Comparison of ENCODE assay signal across 16 cellular contexts in the genomic region with DNA sequence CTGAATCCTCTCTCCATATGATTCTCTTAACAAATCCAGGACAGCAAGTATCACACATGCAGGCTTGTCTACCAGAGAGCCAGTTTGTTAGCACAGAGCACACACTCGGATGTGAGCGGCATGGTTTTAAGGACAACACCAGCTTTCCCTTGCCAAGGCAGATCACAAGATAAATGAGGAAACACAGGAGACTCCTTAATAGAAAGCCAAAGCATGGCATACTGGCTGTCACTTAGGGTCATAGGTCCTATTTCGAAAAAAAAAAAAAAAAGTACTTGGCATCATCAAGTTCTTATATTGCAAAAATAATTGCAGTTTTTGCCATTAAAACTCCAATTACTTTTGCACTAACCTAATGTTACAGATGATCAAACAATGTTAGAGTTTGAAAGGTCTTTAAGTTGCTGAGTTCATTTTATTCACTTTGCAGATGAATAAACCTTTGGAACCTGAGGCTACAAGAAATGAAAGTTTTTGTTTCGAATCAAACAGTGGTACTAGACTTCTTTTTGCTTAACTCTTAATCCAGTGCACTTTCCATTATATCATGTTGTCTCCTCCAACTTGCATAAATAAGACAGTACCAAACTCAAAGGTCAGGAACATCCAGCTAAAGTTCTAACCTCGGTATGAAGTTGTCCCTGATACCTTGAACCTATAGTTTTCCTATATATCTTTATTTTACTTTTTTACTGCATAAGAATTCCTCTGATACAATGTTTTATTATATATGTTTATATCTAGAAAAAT.
DNase-seq lines count a peak whose midpoint lies in the region; ATAC-seq, FAIRE-seq and TF ChIP-seq lines count a peak whose summit lies in the region.
"Had no signal": no experiment of that assay in that cellular context is flagged by ENCODE, and none has a peak within 500 bp of the region (broad histone marks: within the 10 kb centered on the region; RNA-seq: fewer than 3 reads in every experiment).

No MANE protein-coding gene starts in this region.

- peak overlapping the region; percentile 49 for H3K4me2 ChIP-seq in astrocyte (ENCODE audit: low read length)

- no peak overlapping the region for H3K4me3 Mint-ChIP-seq in astrocyte (ENCODE audit: unreplicated experiment)
- H3K4me3 Mint-ChIP-seq in CD4-positive, alpha-beta memory T cell, result no peak overlapping the region
- H3K4me3 Mint-ChIP-seq: activated CD8-positive, alpha-beta memory T cell treated with anti-CD3 and anti-CD28 coated beads, Interleukin-2, amount 10 ng/mL, durations not matched to agents 7 days and 5 days; activated naive CD8-positive, alpha-beta T cell treated with anti-CD3 and anti-CD28 coated beads for 36 hours; CD14-positive monocyte; stimulated activated memory B cell treated with anti-CD40 and anti-IgM and Interleukin-4, amounts not matched to agents 10 μg/mL and 1 μg/mL and 100 μg/mL, for 72 hours had no signal

- peaks cover 3% of the 10 kb centered on the region for H3K36me3 Mint-ChIP-seq in astrocyte (ENCODE audit: low read depth, unreplicated experiment)
- no peaks in the 10 kb centered on the region for H3K36me3 Mint-ChIP-seq in CD4-positive, alpha-beta memory T cell
- H3K36me3 Mint-ChIP-seq: activated CD8-positive, alpha-beta memory T cell treated with anti-CD3 and anti-CD28 coated beads, Interleukin-2, amount 10 ng/mL, durations not matched to agents 7 days and 5 days; activated naive CD8-positive, alpha-beta T cell treated with anti-CD3 and anti-CD28 coated beads for 36 hours; CD14-positive monocyte; stimulated activated memory B cell treated with anti-CD40 and anti-IgM and Interleukin-4, amounts not matched to agents 10 μg/mL and 1 μg/mL and 100 μg/mL, for 72 hours had no signal

- H3K27me3 ChIP-seq in astrocyte (ENCODE audit: insufficient read depth, low read length) (no peaks in the 10 kb centered on the region), gastrocnemius medialis (no peaks in the 10 kb centered on the region)
- no peaks in the 10 kb centered on the region for H3K27me3 ChIP-seq in CD4-positive, alpha-beta memory T cell (ENCODE audit: insufficient read depth, low read length)
- H3K27me3 ChIP-seq: foreskin keratinocyte had no signal

- peak overlapping the region; percentile 32 for H3K9ac ChIP-seq in astrocyte (ENCODE audit: low read length)

- H3K27ac Mint-ChIP-seq in astrocyte (ENCODE audit: unreplicated experiment), result peak overlapping the region; percentile 84
- H3K27ac Mint-ChIP-seq in CD4-positive, alpha-beta memory T cell, result no peak overlapping the region
- H3K27ac Mint-ChIP-seq: activated CD8-positive, alpha-beta memory T cell treated with anti-CD3 and anti-CD28 coated beads, Interleukin-2, amount 10 ng/mL, durations not matched to agents 7 days and 5 days; activated naive CD8-positive, alpha-beta T cell treated with anti-CD3 and anti-CD28 coated beads for 36 hours; CD14-positive monocyte; stimulated activated memory B cell treated with anti-CD40 and anti-IgM and Interleukin-4, amounts not matched to agents 10 μg/mL and 1 μg/mL and 100 μg/mL, for 72 hours had no signal

- no peak for TF ChIP-seq POLR2A in gastrocnemius medialis (IDR thresholded peaks at IDR 0.05)

- no peaks in the 10 kb centered on the region for H3K9me3 Mint-ChIP-seq in astrocyte (ENCODE audit: unreplicated experiment)
- peaks cover 0 to 8% (median 2%) of the 10 kb centered on the region in 8 donors for H3K9me3 Mint-ChIP-seq in CD4-positive, alpha-beta memory T cell
- H3K9me3 Mint-ChIP-seq: activated naive CD8-positive, alpha-beta T cell treated with anti-CD3 and anti-CD28 coated beads for 36 hours; CD14-positive monocyte; stimulated activated memory B cell treated with anti-CD40 and anti-IgM and Interleukin-4, amounts not matched to agents 10 μg/mL and 1 μg/mL and 100 μg/mL, for 72 hours had no signal

- H3K27me3 Mint-ChIP-seq in astrocyte (ENCODE audit: low read depth, unreplicated experiment), result no peaks in the 10 kb centered on the region
- no peaks in the 10 kb centered on the region for H3K27me3 Mint-ChIP-seq in CD4-positive, alpha-beta memory T cell
- H3K27me3 Mint-ChIP-seq: activated CD8-positive, alpha-beta memory T cell treated with anti-CD3 and anti-CD28 coated beads, Interleukin-2, amount 10 ng/mL, durations not matched to agents 7 days and 5 days; activated naive CD8-positive, alpha-beta T cell treated with anti-CD3 and anti-CD28 coated beads for 36 hours; stimulated activated memory B cell treated with anti-CD40 and anti-IgM and Interleukin-4, amounts not matched to agents 10 μg/mL and 1 μg/mL and 100 μg/mL, for 72 hours had no signal

- peaks cover 51% of the 10 kb centered on the region for H3K4me1 Mint-ChIP-seq in astrocyte (ENCODE audit: low read depth, unreplicated experiment)
- H3K4me1 Mint-ChIP-seq in CD4-positive, alpha-beta memory T cell, result no peaks in the 10 kb centered on the region
- H3K4me1 Mint-ChIP-seq: activated CD8-positive, alpha-beta memory T cell treated with anti-CD3 and anti-CD28 coated beads, Interleukin-2, amount 10 ng/mL, durations not matched to agents 7 days and 5 days; activated naive CD8-positive, alpha-beta T cell treated with anti-CD3 and anti-CD28 coated beads for 36 hours; CD14-positive monocyte; stimulated activated memory B cell treated with anti-CD40 and anti-IgM and Interleukin-4, amounts not matched to agents 10 μg/mL and 1 μg/mL and 100 μg/mL, for 72 hours had no signal

- H3K36me3 ChIP-seq in astrocyte (ENCODE audit: insufficient read depth, low read length) (peaks cover 14% of the 10 kb centered on the region), gastrocnemius medialis (peaks cover 0 to 33% of the 10 kb centered on the region in 2 donors)
- H3K36me3 ChIP-seq in CD4-positive, alpha-beta memory T cell (ENCODE audit: insufficient read depth, low read length), result no peaks in the 10 kb centered on the region

- POLR2A ChIA-PET in CD4-positive, alpha-beta memory T cell (lab: Charles Lee; ENCODE audit: partially characterized antibody), result no interaction called here

- H3K4me3 ChIP-seq in LNCaP clone FGC (ENCODE audit: low read depth, low read length), result peak overlapping the region; percentile 34
- no peak overlapping the region for H3K4me3 ChIP-seq in astrocyte (ENCODE audit: insufficient read depth, low read depth, low read length)
- no peak overlapping the region for H3K4me3 ChIP-seq in gastrocnemius medialis
- no peak overlapping the region for H3K4me3 ChIP-seq in CD4-positive, alpha-beta memory T cell (ENCODE audit: low read length in 2 of 2)

- CTCF ChIA-PET in CD4-positive, alpha-beta memory T cell (lab: Charles Lee; ENCODE audit: partially characterized antibody), result no interaction called here

- DNase-seq in LNCaP clone FGC (ENCODE audit: low read depth), result peak; percentile 98
- DNase-seq in astrocyte (ENCODE audit: low read depth), result peak; percentile 19
- peak; percentile 20 for DNase-seq in iris pigment epithelial cell (ENCODE audit: low read depth)
- peak; percentile 13 to 20 for DNase-seq in gastrocnemius medialis
- DNase-seq in putamen (ENCODE audit: low spot score), result no peak
- DNase-seq in activated naive CD4-positive, alpha-beta T cell treated with Interleukin-2 at 50 U/mL for 16 hours, result no peak
- DNase-seq in CD4-positive, alpha-beta memory T cell, result no peak
- DNase-seq in Right ventricle myocardium inferior (ENCODE audit: missing footprints), result no peak
- DNase-seq: activated CD8-positive, alpha-beta memory T cell treated with anti-CD3 and anti-CD28 coated beads, Interleukin-2, amount 10 ng/mL, durations not matched to agents 7 days and 5 days; activated naive CD8-positive, alpha-beta T cell treated with anti-CD3 and anti-CD28 coated beads for 36 hours; foreskin keratinocyte; NCI-H2029 treated with DMSO at 0.1 percent for 48 hours; stimulated activated CD4-positive, alpha-beta T cell treated with anti-CD3 and anti-CD28 coated beads, Interleukin-4, amount 100 ng/mL, for 1 hour had no signal

- TF ChIP-seq CTCF in LNCaP clone FGC (IDR thresholded peaks at IDR 0.05; ENCODE audit: control insufficient read depth, extremely low read depth, insufficient read depth) (no peak), astrocyte (IDR thresholded peaks at IDR 0.05; ENCODE audit: insufficient read depth, low read depth, low read length) (no peak), gastrocnemius medialis (IDR thresholded peaks at IDR 0.05 in 4 of 5, conservative IDR thresholded peaks at IDR 0.05 in 1 of 5) (no peak)

- in situ Hi-C loops in gastrocnemius medialis (cut with MboI; ENCODE audit: low sequenced_read_pairs in 4 of 4), result no loop called here

- peak; percentile 78 for FAIRE-seq in astrocyte (lab: Jason Lieb, UNC)
- FAIRE-seq: H1 had no signal

- intact Hi-C loops in gastrocnemius medialis (cut with DNase I; ENCODE audit: low total_unique reads) (loop anchor here (10.0 kb wide), 1 partner anchor 1634 kb away; no protein-coding TSS in a partner anchor), Right ventricle myocardium inferior (cut with DNase I) (no loop called here)
- intact Hi-C loops in CD4-positive, alpha-beta memory T cell (cut with micrococcal nuclease), result no loop called here

- H3K27ac ChIP-seq in astrocyte (ENCODE audit: low read depth, low read length) (peak overlapping the region; percentile 46), gastrocnemius medialis (no peak overlapping the region)
- H3K27ac ChIP-seq in CD4-positive, alpha-beta memory T cell (ENCODE audit: low read depth, low read length), result no peak overlapping the region
- H3K27ac ChIP-seq: foreskin keratinocyte had no signal

- H3K9me3 ChIP-seq in astrocyte (ENCODE audit: insufficient read depth, low read depth, low read length) (no peaks in the 10 kb centered on the region), gastrocnemius medialis (no peaks in the 10 kb centered on the region)
- H3K9me3 ChIP-seq in CD4-positive, alpha-beta memory T cell (ENCODE audit: control insufficient read depth in 1 of 2, low read length in 2 of 2), result no peaks in the 10 kb centered on the region

- H4K20me1 ChIP-seq in astrocyte (ENCODE audit: insufficient read depth, low read length), result no peaks in the 10 kb centered on the region

- no peak overlapping the region for H2AFZ ChIP-seq in astrocyte (ENCODE audit: low read depth, low read length)

- no peaks in the 10 kb centered on the region for H3K79me2 ChIP-seq in astrocyte (ENCODE audit: insufficient read depth, low read length)

- ATAC-seq in gastrocnemius medialis, result peak; percentile 73 to 91
- ATAC-seq in Right ventricle myocardium inferior, result no peak
- ATAC-seq: activated CD8-positive, alpha-beta memory T cell treated with anti-CD3 and anti-CD28 coated beads, Interleukin-2, amount 10 ng/mL, durations not matched to agents 7 days and 5 days; foreskin keratinocyte; stimulated activated memory B cell treated with anti-CD40 and anti-IgM and Interleukin-4, amounts not matched to agents 10 μg/mL and 1 μg/mL and 100 μg/mL, for 72 hours had no signal

- H3K4me1 ChIP-seq in astrocyte (ENCODE audit: insufficient read depth, low read length) (peaks cover 18% of the 10 kb centered on the region), gastrocnemius medialis (peaks cover 34 to 44% of the 10 kb centered on the region in 2 donors)
- H3K4me1 ChIP-seq in CD4-positive, alpha-beta memory T cell (ENCODE audit: insufficient read depth, low read length), result no peaks in the 10 kb centered on the region

Comparison
In these comparisons a context has a peak if more than half of its experiments do, and no peak if none do; other contexts are left out.
1. DNase-seq: peak in LNCaP clone FGC (single experiment), astrocyte (single experiment), iris pigment epithelial cell (single experiment) and gastrocnemius medialis (2 of 2); none in putamen (single experiment), activated naive CD4-positive, alpha-beta T cell treated with Interleukin-2 at 50 U/mL for 16 hours (single experiment), CD4-positive, alpha-beta memory T cell (0 of 5) and Right ventricle myocardium inferior (single experiment).